ENCODE assay signal across 20 cellular contexts in the genomic region with DNA sequence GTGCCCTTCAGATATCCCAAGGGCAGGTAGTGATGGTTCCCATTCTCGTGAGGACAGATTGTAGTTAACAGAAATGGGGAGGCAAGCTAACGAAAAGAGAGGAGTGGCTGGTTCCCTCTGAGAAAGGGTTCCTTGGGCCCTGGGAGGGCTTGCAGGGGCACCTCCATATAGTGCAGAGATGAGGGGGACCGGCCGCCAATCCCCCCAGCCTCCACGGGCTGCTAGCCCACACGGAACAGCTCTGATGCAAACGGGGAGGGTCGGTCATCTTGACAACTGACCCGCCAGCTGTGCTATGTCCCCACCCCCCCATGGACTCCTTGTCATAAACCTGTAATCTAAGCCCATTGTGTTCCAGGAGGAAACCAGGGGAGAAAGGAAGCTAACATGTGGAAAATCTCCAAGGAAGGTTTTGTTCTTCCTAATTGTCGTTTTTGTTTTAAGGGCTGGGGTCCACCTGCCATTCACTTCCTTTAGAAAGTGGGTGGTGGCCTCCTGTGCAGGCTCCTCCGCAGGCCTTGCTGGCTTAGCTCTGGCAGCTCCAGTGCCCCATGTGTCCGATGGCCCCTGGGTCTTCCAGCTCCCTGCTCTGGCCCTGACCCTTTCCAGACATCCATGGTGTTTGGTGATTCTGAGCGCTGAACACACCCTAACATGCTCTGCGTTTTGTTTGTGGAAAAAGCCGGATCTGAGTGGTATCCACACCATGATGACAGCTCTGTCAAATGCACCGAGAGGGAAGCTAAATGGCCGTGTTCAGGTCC.
"Had no signal": no experiment of that assay in that cellular context is flagged by ENCODE, and none has a peak within 500 bp of the region (broad histone marks: within the 10 kb centered on the region; RNA-seq: fewer than 3 reads in every experiment).

No MANE protein-coding gene starts in this region.

- FAIRE-seq: endometrium, frontal cortex, small intestine had no signal

- H3K4me3 Mint-ChIP-seq: activated naive CD8-positive, alpha-beta T cell treated with anti-CD3 and anti-CD28 coated beads, Interleukin-2, amount 10 ng/mL, durations not matched to agents 7 days and 5 days; nephron had no signal

- H3K27ac ChIP-seq: body of pancreas, heart left ventricle, lower lobe of right lung, prostate gland, thoracic aorta, WERI-Rb-1 had no signal

- H3K9me3 Mint-ChIP-seq: activated naive CD8-positive, alpha-beta T cell treated with anti-CD3 and anti-CD28 coated beads, Interleukin-2, amount 10 ng/mL, durations not matched to agents 7 days and 5 days; nephron had no signal

- DNase-seq: activated CD4-positive, alpha-beta T cell treated with anti-CD3 and anti-CD28 coated beads for 1 hour; activated CD8-positive, alpha-beta memory T cell treated with anti-CD3 and anti-CD28 coated beads for 24 hours; activated naive CD4-positive, alpha-beta T cell treated with Interleukin-2 at 50 U/mL for 16 hours; activated naive CD8-positive, alpha-beta T cell treated with anti-CD3 and anti-CD28 coated beads, Interleukin-2, amount 10 ng/mL, durations not matched to agents 7 days and 5 days; amygdala; body of pancreas; caudate nucleus; lower lobe of right lung; occipital lobe; right cardiac atrium; small intestine; stimulated activated CD4-positive, alpha-beta T cell treated with anti-CD3 and anti-CD28 coated beads, Interleukin-4, amount 100 ng/mL, for 1 hour; T-helper 2 cell had no signal

- H3K4me3 ChIP-seq: body of pancreas, heart left ventricle, lower lobe of right lung, prostate gland, thoracic aorta had no signal

- H3K27ac Mint-ChIP-seq: activated naive CD8-positive, alpha-beta T cell treated with anti-CD3 and anti-CD28 coated beads, Interleukin-2, amount 10 ng/mL, durations not matched to agents 7 days and 5 days; nephron had no signal

- H3K27me3 ChIP-seq: body of pancreas, heart left ventricle had no signal

- ATAC-seq: body of pancreas, lower lobe of right lung, right cardiac atrium had no signal

- H3K36me3 Mint-ChIP-seq: activated naive CD8-positive, alpha-beta T cell treated with anti-CD3 and anti-CD28 coated beads, Interleukin-2, amount 10 ng/mL, durations not matched to agents 7 days and 5 days had no signal

- H3K9me3 ChIP-seq: body of pancreas, heart left ventricle, lower lobe of right lung, prostate gland, thoracic aorta had no signal

- H3K4me1 Mint-ChIP-seq: activated naive CD8-positive, alpha-beta T cell treated with anti-CD3 and anti-CD28 coated beads, Interleukin-2, amount 10 ng/mL, durations not matched to agents 7 days and 5 days; nephron had no signal

- H3K27me3 Mint-ChIP-seq: activated naive CD8-positive, alpha-beta T cell treated with anti-CD3 and anti-CD28 coated beads, Interleukin-2, amount 10 ng/mL, durations not matched to agents 7 days and 5 days had no signal

- H3K4me1 ChIP-seq: body of pancreas, heart left ventricle, lower lobe of right lung, prostate gland had no signal

- H3K36me3 ChIP-seq: heart left ventricle, lower lobe of right lung, prostate gland, thoracic aorta, WERI-Rb-1 had no signal
